1 cellular context compared by ENCODE assay signal in the genomic region with DNA sequence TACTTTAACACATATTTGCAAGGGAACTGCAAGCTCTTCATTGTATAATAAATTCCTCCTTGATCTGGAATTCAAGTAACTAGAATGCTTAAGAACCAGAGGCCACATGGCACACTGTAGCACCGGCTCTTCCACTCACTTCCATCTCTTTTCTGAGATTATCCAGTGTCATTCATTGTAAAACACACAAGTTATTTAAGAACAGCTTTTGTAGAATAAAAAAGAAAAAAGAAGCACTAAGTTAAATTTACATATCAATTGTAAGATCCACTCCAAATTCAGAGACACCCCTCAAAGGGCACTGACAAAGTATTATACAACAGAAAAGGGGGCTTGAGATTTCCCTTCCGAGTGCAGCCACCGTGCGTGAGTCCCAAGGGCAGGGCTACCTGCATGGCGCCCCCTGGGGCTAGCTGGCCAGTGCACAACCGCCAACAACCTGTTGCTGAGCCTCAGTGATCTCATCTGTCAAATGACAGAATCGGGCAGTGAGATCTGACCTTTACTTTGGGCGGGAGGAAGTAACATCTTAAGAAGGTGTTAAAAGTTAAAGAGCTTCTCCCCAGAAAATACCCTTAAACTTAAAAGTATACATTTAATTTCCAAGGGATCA.
TF ChIP-seq lines count a peak whose summit lies in the region.

No MANE protein-coding gene starts in this region.

TF ChIP-seq in H1, 55 proteins besides CTCF, POLR2A, EP300 and RAD21:
- TF ChIP-seq HDAC2 (IDR thresholded peaks at IDR 0.05; ENCODE audit: borderline replicate concordance in 1 of 2, low read depth in 2 of 2, low read length in 2 of 2) (peak in 1 of 2 experiments; percentile 70; a peak in 1 of 4 replicates), TAF7 (optimal IDR thresholded peaks at IDR 0.05; ENCODE audit: borderline replicate concordance, low read depth, low read length) (no peak), KDM5A (IDR thresholded peaks at IDR 0.05; ENCODE audit: low read length) (no peak)
